ENCODE assay signal across 30 cellular contexts in the genomic region with DNA sequence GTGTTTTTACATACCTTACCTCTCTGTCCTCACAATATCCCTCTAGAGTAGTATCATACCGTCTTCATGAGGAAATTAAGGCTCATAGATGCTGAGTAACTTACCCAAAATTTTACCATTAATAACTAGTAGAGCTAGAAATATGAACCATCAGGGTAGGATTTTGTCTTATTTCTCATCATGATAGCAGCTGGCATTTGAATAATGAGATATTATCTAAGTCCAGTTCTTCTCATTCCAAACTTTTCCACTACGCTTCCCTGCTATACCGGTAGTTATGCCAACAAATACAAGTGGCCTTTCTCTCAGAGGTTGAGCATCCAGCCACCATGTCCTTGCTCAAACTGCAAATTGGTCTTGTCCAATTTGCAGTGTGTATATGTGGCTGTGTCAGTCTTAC. TPM values are rescaled to one million over a fixed set of nuclear protein-coding genes. Genes with fewer than 3 reads are reported as not detected.
"Had no signal": no experiment of that assay in that cellular context is flagged by ENCODE, and none has a peak within 500 bp of the region (broad histone marks: within the 10 kb centered on the region; RNA-seq: fewer than 3 reads in every experiment).

No MANE protein-coding gene starts in this region.

- H3K4me3 ChIP-seq: esophagus squamous epithelium, heart right ventricle, left lung, ovary, psoas muscle, sigmoid colon, testis, tibial artery, upper lobe of left lung, uterus had no signal

- H3K36me3 ChIP-seq: esophagus squamous epithelium, heart right ventricle, left lung, ovary, sigmoid colon, tibial artery, upper lobe of left lung, uterus had no signal

- H3K27ac Mint-ChIP-seq: effector memory CD8-positive, alpha-beta T cell; natural killer cell; stimulated activated effector memory CD8-positive, alpha-beta T cell treated with anti-CD3 and anti-CD28 coated beads, Interleukin-12 subunit alpha, Interleukin-12 subunit beta, amount 100 ng/mL, for 72 hours had no signal

- H3K27me3 ChIP-seq: ovary, testis, uterus had no signal

- H3K9me3 Mint-ChIP-seq: effector memory CD8-positive, alpha-beta T cell; natural killer cell; stimulated activated effector memory CD8-positive, alpha-beta T cell treated with anti-CD3 and anti-CD28 coated beads, Interleukin-12 subunit alpha, Interleukin-12 subunit beta, amount 100 ng/mL, for 72 hours had no signal

- H3K9me3 ChIP-seq: esophagus squamous epithelium, psoas muscle, testis, upper lobe of left lung, uterus had no signal

- H3K36me3 Mint-ChIP-seq: natural killer cell; stimulated activated effector memory CD8-positive, alpha-beta T cell treated with anti-CD3 and anti-CD28 coated beads, Interleukin-12 subunit alpha, Interleukin-12 subunit beta, amount 100 ng/mL, for 72 hours had no signal

- ATAC-seq: effector memory CD8-positive, alpha-beta T cell; left cardiac atrium; left lung; natural killer cell; psoas muscle; right cardiac atrium; stimulated activated effector memory CD8-positive, alpha-beta T cell treated with anti-CD3 and anti-CD28 coated beads, Interleukin-12 subunit alpha, Interleukin-12 subunit beta, amount 100 ng/mL, for 72 hours; stimulated activated naive CD8-positive, alpha-beta T cell treated with anti-CD3 and anti-CD28 coated beads, Interleukin-15, Interleukin-2, amounts not matched to agents 100 U/mL and 50 U/mL, for 24 hours had no signal

- H3K27ac ChIP-seq: heart right ventricle, left lung, ovary, psoas muscle, sigmoid colon, testis, tibial artery, upper lobe of left lung, uterus had no signal

- DNase-seq: cortex of kidney; effector memory CD8-positive, alpha-beta T cell; erythroblast; esophagus squamous epithelium; foreskin melanocyte; glutamatergic neuron; heart right ventricle; hippocampal formation; left cardiac atrium; left lung; mesendoderm; midbrain; natural killer cell; occipital lobe; ovary; posterior cingulate gyrus; psoas muscle; right cardiac atrium; sigmoid colon; stimulated activated CD4-positive, alpha-beta T cell treated with anti-CD3 and anti-CD28 coated beads, Interleukin-2, amount 100 ng/mL, for 24 hours; stimulated activated CD4-positive, alpha-beta T cell treated with anti-CD3 and anti-CD28 coated beads, Interleukin-4, amount 100 ng/mL, for 24 hours; stimulated activated naive CD8-positive, alpha-beta T cell treated with anti-CD3 and anti-CD28 coated beads, Interleukin-15, Interleukin-2, amounts not matched to agents 100 U/mL and 50 U/mL, for 24 hours; substantia nigra; testis; tibial artery; upper lobe of left lung; uterus had no signal

- FAIRE-seq: endometrium, islet of Langerhans had no signal

- H3K4me1 ChIP-seq: testis, uterus had no signal

- H3K4me3 Mint-ChIP-seq: effector memory CD8-positive, alpha-beta T cell; natural killer cell; stimulated activated effector memory CD8-positive, alpha-beta T cell treated with anti-CD3 and anti-CD28 coated beads, Interleukin-12 subunit alpha, Interleukin-12 subunit beta, amount 100 ng/mL, for 72 hours had no signal

RNA-seq across cellular contexts. Expression of gene VASH2, which starts 4.6 kb away (rescaled TPM):
- total RNA-seq: natural killer cell had no signal
